In the genomic region with DNA sequence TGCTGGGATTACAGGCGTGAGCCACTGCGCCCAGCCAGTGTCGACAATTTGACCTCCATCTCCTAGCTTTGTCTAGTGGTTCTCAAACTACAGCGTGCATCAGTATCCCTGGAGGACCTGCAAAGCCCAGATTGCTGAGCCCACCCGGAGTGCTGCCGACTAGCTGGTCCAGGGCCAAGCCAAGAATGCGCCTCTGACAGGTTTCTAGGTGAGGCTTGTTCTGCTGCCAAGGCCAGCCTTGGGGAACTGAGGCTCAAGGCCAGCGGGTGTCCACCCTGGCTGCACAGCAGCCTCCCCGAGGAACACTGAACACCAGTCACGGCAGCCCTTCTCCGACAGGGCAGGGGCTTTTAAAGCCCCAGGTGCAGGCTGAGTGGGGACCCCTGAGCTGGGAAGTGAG, we compare ENCODE assay signal across 18 cellular contexts.
"Had no signal": no experiment of that assay in that cellular context is flagged by ENCODE, and none has a peak within 500 bp of the region (broad histone marks: within the 10 kb centered on the region; RNA-seq: fewer than 3 reads in every experiment).

No MANE protein-coding gene starts in this region.

- H3K9me3 Mint-ChIP-seq: activated CD4-positive, alpha-beta memory T cell treated with anti-CD3 and anti-CD28 coated beads, Interleukin-2, amount 10 ng/mL, durations not matched to agents 7 days and 5 days; activated naive CD8-positive, alpha-beta T cell treated with anti-CD3 and anti-CD28 coated beads, Interleukin-2, amount 50 U/mL, for 24 hours; activated T-cell treated with anti-CD3 and anti-CD28 coated beads, Interleukin-2, amount 50 U/mL, for 4 hours; memory B cell; naive thymus-derived CD8-positive, alpha-beta T cell; stimulated activated naive B cell treated with anti-CD40 and anti-IgM and Interleukin-4, amounts not matched to agents 10 μg/mL and 1 μg/mL and 100 μg/mL, for 72 hours; WTC11 had no signal

- H3K27ac Mint-ChIP-seq: activated CD4-positive, alpha-beta memory T cell treated with anti-CD3 and anti-CD28 coated beads, Interleukin-2, amount 10 ng/mL, durations not matched to agents 7 days and 5 days; activated naive CD8-positive, alpha-beta T cell treated with anti-CD3 and anti-CD28 coated beads, Interleukin-2, amount 50 U/mL, for 24 hours; stimulated activated naive B cell treated with anti-CD40 and anti-IgM and Interleukin-4, amounts not matched to agents 10 μg/mL and 1 μg/mL and 100 μg/mL, for 72 hours; WTC11 had no signal

- H3K4me3 ChIP-seq: ascending aorta, hepatocyte, left ventricle myocardium inferior, mucosa of descending colon, thyroid gland, vagina had no signal

- H3K36me3 ChIP-seq: ascending aorta, left ventricle myocardium inferior, thyroid gland, vagina had no signal

- H3K27me3 ChIP-seq: ascending aorta, hepatocyte, thyroid gland, vagina had no signal

- H3K36me3 Mint-ChIP-seq: WTC11 had no signal

- H3K27me3 Mint-ChIP-seq: activated CD4-positive, alpha-beta memory T cell treated with anti-CD3 and anti-CD28 coated beads, Interleukin-2, amount 10 ng/mL, durations not matched to agents 7 days and 5 days; activated naive CD8-positive, alpha-beta T cell treated with anti-CD3 and anti-CD28 coated beads, Interleukin-2, amount 50 U/mL, for 24 hours; memory B cell; naive thymus-derived CD8-positive, alpha-beta T cell; stimulated activated naive B cell treated with anti-CD40 and anti-IgM and Interleukin-4, amounts not matched to agents 10 μg/mL and 1 μg/mL and 100 μg/mL, for 72 hours had no signal

- H3K9me3 ChIP-seq: ascending aorta, left ventricle myocardium inferior, mucosa of descending colon, thyroid gland, vagina had no signal

- H3K4me3 Mint-ChIP-seq: activated CD4-positive, alpha-beta memory T cell treated with anti-CD3 and anti-CD28 coated beads, Interleukin-2, amount 10 ng/mL, durations not matched to agents 7 days and 5 days; activated naive CD8-positive, alpha-beta T cell treated with anti-CD3 and anti-CD28 coated beads, Interleukin-2, amount 50 U/mL, for 24 hours; activated T-cell treated with anti-CD3 and anti-CD28 coated beads, Interleukin-2, amount 50 U/mL, for 4 hours; memory B cell; naive thymus-derived CD8-positive, alpha-beta T cell; stimulated activated naive B cell treated with anti-CD40 and anti-IgM and Interleukin-4, amounts not matched to agents 10 μg/mL and 1 μg/mL and 100 μg/mL, for 72 hours; WTC11 had no signal

- H3K27ac ChIP-seq: ascending aorta, hepatocyte, left ventricle myocardium inferior, thyroid gland, vagina had no signal

- DNase-seq: activated CD4-positive, alpha-beta memory T cell treated with anti-CD3 and anti-CD28 coated beads, Interleukin-2, amount 10 ng/mL, durations not matched to agents 7 days and 5 days; activated CD4-positive, alpha-beta T cell treated with anti-CD3 and anti-CD28 coated beads for 4 hours; activated gamma-delta T cell treated with Interleukin-2 at 50 U/mL for 16 hours; activated naive CD8-positive, alpha-beta T cell treated with anti-CD3 and anti-CD28 coated beads, Interleukin-2, amount 50 U/mL, for 24 hours; activated T-cell treated with anti-CD3 and anti-CD28 coated beads, Interleukin-2, amount 50 U/mL, for 4 hours; naive thymus-derived CD8-positive, alpha-beta T cell; retina; stimulated activated CD4-positive, alpha-beta T cell treated with anti-CD3 and anti-CD28 coated beads, Interleukin-2, amount 100 ng/mL, for 48 hours; stimulated activated naive B cell treated with anti-CD40 and anti-IgM and Interleukin-4, amounts not matched to agents 10 μg/mL and 1 μg/mL and 100 μg/mL, for 72 hours; T-helper 2 cell; thyroid gland had no signal

- H3K4me1 ChIP-seq: ascending aorta had no signal

- ATAC-seq: activated naive CD8-positive, alpha-beta T cell treated with anti-CD3 and anti-CD28 coated beads, Interleukin-2, amount 50 U/mL, for 24 hours; activated T-cell treated with anti-CD3 and anti-CD28 coated beads, Interleukin-2, amount 50 U/mL, for 4 hours; naive thymus-derived CD8-positive, alpha-beta T cell; stimulated activated naive B cell treated with anti-CD40 and anti-IgM and Interleukin-4, amounts not matched to agents 10 μg/mL and 1 μg/mL and 100 μg/mL, for 72 hours; WTC11 had no signal
